33 cellular contexts compared by ENCODE assay signal in genomic region chr3:38491215-38491614, GRCh38.
"Had no signal": no experiment of that assay in that cellular context is flagged by ENCODE, and none has a peak within 500 bp of the region (broad histone marks: within the 10 kb centered on the region; RNA-seq: fewer than 3 reads in every experiment).

No MANE protein-coding gene starts in this region.

- H3K9me3 ChIP-seq: MG63 had no signal

- H3K27me3 ChIP-seq: MG63 had no signal

- H3K4me3 ChIP-seq: MG63 had no signal

- DNase-seq: Karpas-422, Kasumi-1, KBM-7, KG1, MG63, MM.1S, MV-4-11, NCI-H1048, NCI-H1092, NCI-H1092 treated with DMSO at 0.1 percent for 48 hours, NCI-H1105, NCI-H1105 treated with DMSO at 0.1 percent for 48 hours, NCI-H1417, NCI-H1417 treated with DMSO at 0.1 percent for 48 hours, NCI-H1436, NCI-H1436 treated with DMSO at 0.1 percent for 48 hours, NCI-H146, NCI-H1694, NCI-H1694 treated with DMSO at 0.1 percent for 48 hours, NCI-H187, NCI-H187 treated with DMSO at 0.1 percent for 48 hours, NCI-H1930, NCI-H2029, NCI-H2029 treated with DMSO at 0.1 percent for 48 hours, NCI-H2081, NCI-H2081 treated with DMSO at 0.1 percent for 48 hours, NCI-H2107, NCI-H2227 treated with DMSO at 0.1 percent for 48 hours, NCI-H226, NCI-H345, NCI-H446, NCI-H446 treated with DMSO at 0.1 percent for 48 hours had no signal

- H3K36me3 ChIP-seq: MG63 had no signal

- H3K27ac ChIP-seq: KMS-11 had no signal
